8 cellular contexts compared by ENCODE assay signal in the genomic region with DNA sequence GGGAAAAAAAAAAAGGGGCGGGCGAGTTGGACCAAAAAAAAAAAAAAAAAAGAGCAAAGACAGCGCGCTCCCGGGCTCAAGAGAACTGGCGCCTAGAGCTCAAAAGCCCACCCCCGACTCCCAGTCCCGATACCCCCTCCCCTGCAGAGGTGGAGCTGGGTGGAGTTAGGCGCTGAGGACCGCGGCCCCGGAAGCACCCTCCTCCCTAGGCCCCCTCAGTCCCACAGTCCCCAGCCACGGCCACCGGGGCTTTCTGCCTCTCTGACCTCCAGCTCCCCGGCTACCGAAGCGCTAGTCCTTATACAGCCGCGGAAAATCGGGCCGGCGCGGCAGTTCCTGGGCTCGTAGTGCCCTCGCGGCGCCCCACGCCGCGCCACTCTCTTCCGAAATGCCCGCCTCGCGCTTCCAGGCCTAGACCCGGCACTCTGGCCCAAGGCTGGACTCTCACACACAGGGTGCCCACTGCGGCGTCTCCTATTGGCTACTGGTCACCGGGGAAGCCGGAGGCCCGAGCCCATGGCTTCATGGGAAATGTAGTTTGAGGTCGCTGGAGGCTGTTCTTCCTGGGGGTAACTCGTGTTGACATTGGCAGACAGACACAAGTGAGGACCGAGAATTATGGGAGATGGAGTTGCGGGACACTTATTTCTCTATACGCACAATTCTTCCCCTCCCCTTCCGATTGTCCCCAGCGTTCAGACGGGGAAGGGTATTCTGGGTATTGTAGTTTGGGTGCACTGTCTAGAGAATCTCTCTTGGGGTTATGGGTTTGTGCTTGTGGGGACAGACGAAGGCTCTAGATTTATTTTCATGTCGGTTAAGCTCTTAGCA. TPM values are rescaled to one million over a fixed set of nuclear protein-coding genes. Genes with fewer than 3 reads are reported as not detected.
DNase-seq lines count a peak whose midpoint lies in the region; ATAC-seq, FAIRE-seq and TF ChIP-seq lines count a peak whose summit lies in the region.

A gene with protein sequence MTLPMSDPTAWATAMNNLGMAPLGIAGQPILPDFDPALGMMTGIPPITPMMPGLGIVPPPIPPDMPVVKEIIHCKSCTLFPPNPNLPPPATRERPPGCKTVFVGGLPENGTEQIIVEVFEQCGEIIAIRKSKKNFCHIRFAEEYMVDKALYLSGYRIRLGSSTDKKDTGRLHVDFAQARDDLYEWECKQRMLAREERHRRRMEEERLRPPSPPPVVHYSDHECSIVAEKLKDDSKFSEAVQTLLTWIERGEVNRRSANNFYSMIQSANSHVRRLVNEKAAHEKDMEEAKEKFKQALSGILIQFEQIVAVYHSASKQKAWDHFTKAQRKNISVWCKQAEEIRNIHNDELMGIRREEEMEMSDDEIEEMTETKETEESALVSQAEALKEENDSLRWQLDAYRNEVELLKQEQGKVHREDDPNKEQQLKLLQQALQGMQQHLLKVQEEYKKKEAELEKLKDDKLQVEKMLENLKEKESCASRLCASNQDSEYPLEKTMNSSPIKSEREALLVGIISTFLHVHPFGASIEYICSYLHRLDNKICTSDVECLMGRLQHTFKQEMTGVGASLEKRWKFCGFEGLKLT (minus strand): TSS at position 427 of the 831 bp plus-strand sequence. CDS start 199,993 bp downstream, outside the sequence.

- H2BK120ac ChIP-seq in H1 (replicated peaks; ENCODE audit: low read depth, low read length), result no peak within 1 kb of the TSS

- no peak within 1 kb of the TSS for H3K4ac ChIP-seq in H1 (replicated peaks; ENCODE audit: insufficient read length, low read depth, low read length)

- H3K36me3 ChIP-seq in H1 (ENCODE audit: control insufficient read depth in 2 of 4, insufficient read depth in 4 of 4, low read length in 3 of 4), result no peaks in the 10 kb centered on the region

- no peak for TF ChIP-seq RAD21 in H1 (IDR thresholded peaks at IDR 0.05 in 1 of 2, conservative IDR thresholded peaks at IDR 0.05 in 1 of 2; ENCODE audit: low read depth in 2 of 2, low read length in 2 of 2)

- H3K27me3 ChIP-seq in H1 (replicated peaks in 1 of 4; ENCODE audit: control insufficient read depth in 3 of 4, extremely low read depth in 1 of 4, insufficient read depth in 3 of 4, low read length in 3 of 4), result no peaks in the 10 kb centered on the region

- peak within 1 kb of the TSS; percentile 86; the same call in 1 of the 2 replicates for H4K8ac ChIP-seq in H1 (ENCODE audit: extremely low read depth, insufficient read depth, low read length)

- H3K79me2 ChIP-seq in H1 (ENCODE audit: control insufficient read depth in 1 of 2, insufficient read depth in 2 of 2, low read length in 2 of 2), result no peaks in the 10 kb centered on the region

- POLR2A ChIA-PET in activated CD8-positive, alpha-beta memory T cell treated with anti-CD3 and anti-CD28 coated beads for 36 hours (lab: Charles Lee), result no interaction called here
- POLR2A ChIA-PET in H1 (lab: Charles Lee; ENCODE audit: partially characterized antibody), result no interaction called here

- no peaks in the 10 kb centered on the region for H3K4me1 ChIP-seq in H1 (replicated peaks in 1 of 4; ENCODE audit: control insufficient read depth in 3 of 4, insufficient read depth in 4 of 4, low read length in 3 of 4)

- peak within 1 kb of the TSS; percentile 58 to 90 (median 66) for H3K4me3 ChIP-seq in H1 (ENCODE audit: extremely low read depth in 1 of 4, insufficient read depth in 2 of 4, low read depth in 3 of 4, low read length in 4 of 4)

- 0 out of 2 replicates have a peak within 1 kb of the TSS, but pooled peaks have one; percentile 7 for H2AFZ ChIP-seq in H1 (ENCODE audit: low read length)

- H3K14ac ChIP-seq in H1 (ENCODE audit: insufficient read length), result no peak within 1 kb of the TSS

- H4K20me1 ChIP-seq in H1 (replicated peaks in 1 of 2; ENCODE audit: control insufficient read depth in 1 of 2, insufficient read depth in 2 of 2, low read length in 2 of 2), result no peaks in the 10 kb centered on the region

- no peak for TF ChIP-seq EP300 in H1 (IDR thresholded peaks at IDR 0.05; ENCODE audit: borderline replicate concordance in 1 of 2, low read depth in 2 of 2, low read length in 2 of 2)

- peak; percentile 99 for FAIRE-seq in H1 (lab: Jason Lieb, UNC)

- H3K56ac ChIP-seq in H1 (replicated peaks; ENCODE audit: insufficient read length, low read depth, low read length), result no peak within 1 kb of the TSS

- H2AK5ac ChIP-seq in H1 (ENCODE audit: low read depth, low read length), result no peak within 1 kb of the TSS

- no peak within 1 kb of the TSS for H2BK5ac ChIP-seq in H1 (ENCODE audit: low read depth, low read length)

- H3K4me3 Mint-ChIP-seq in memory B cell, result no peak within 1 kb of the TSS

- no peak within 1 kb of the TSS for H2BK12ac ChIP-seq in H1 (ENCODE audit: low read depth, low read length)

- ATAC-seq in memory B cell (ENCODE audit: low read depth), result peak; percentile 94

- H3K9ac ChIP-seq in H1 (replicated peaks in 1 of 4; ENCODE audit: extremely low read depth in 1 of 4, low read depth in 3 of 4, low read length in 3 of 4), result peak within 1 kb of the TSS in 3 of 4 experiments; percentile 38 to 73 (median 60); a peak in 5 of 7 replicates

- no peak within 1 kb of the TSS for H2BK20ac ChIP-seq in H1 (ENCODE audit: low read length)

- no peak within 1 kb of the TSS for H3K23ac ChIP-seq in H1 (ENCODE audit: insufficient read length)

- WGBS in H1 (ENCODE audit: extremely low coverage in 1 of 2, insufficient coverage in 1 of 2, insufficient read length in 1 of 2, insufficient replicate concordance in 2 of 2, low coverage in 1 of 2, low lambda C conversion rate in 2 of 2, missing lambda C conversion rate in 1 of 2), 2 experiments, result 5% methylated on average over 7 of the region's 50 CpGs; no CpG with 5 or more reads in 1 of the 2 experiments

- H3K27ac ChIP-seq in H1 (ENCODE audit: low read depth, low read length), result peak within 1 kb of the TSS; percentile 79

- TF ChIP-seq CTCF in GM20000 (IDR thresholded peaks at IDR 0.05; ENCODE audit: extremely low read depth, missing control alignments) (no peak), H1 (IDR thresholded peaks at IDR 0.05; ENCODE audit: control extremely low read depth in 1 of 3, insufficient read depth in 1 of 3, low read depth in 1 of 3, low read length in 3 of 3) (no peak)

- peak within 1 kb of the TSS; percentile 64 to 83 for H3K4me2 ChIP-seq in H1 (ENCODE audit: insufficient read depth in 1 of 2, low read depth in 2 of 2, low read length in 2 of 2)

- peaks cover 15% of the 10 kb centered on the region for H3K4me1 Mint-ChIP-seq in memory B cell

- H3K23me2 ChIP-seq in H1 (ENCODE audit: low read depth, low read length), result no peaks in the 10 kb centered on the region

- H3K79me1 ChIP-seq in H1 (ENCODE audit: low read depth, low read length), result no peaks in the 10 kb centered on the region

- no peaks in the 10 kb centered on the region for H3K27me3 Mint-ChIP-seq in memory B cell

- 0 out of 2 replicates have a peak within 1 kb of the TSS, but pooled peaks have one; percentile 32 for H3K18ac ChIP-seq in H1 (ENCODE audit: extremely low read depth, low read length)

- no peaks in the 10 kb centered on the region for H3K9me3 Mint-ChIP-seq in memory B cell

- H3K36me3 Mint-ChIP-seq in memory B cell, result peaks cover 8% of the 10 kb centered on the region

- TF ChIP-seq POLR2A in H1 (IDR thresholded peaks at IDR 0.05; ENCODE audit: control extremely low read depth in 1 of 2, low read depth in 2 of 2, low read length in 2 of 2), result peak; percentile 55 to 87

- no peak within 1 kb of the TSS for H2BK15ac ChIP-seq in H1 (ENCODE audit: low read length)

- CTCF ChIA-PET in activated CD8-positive, alpha-beta memory T cell treated with anti-CD3 and anti-CD28 coated beads for 36 hours (lab: Charles Lee), result no interaction called here
- CTCF ChIA-PET in H1 (lab: Charles Lee; ENCODE audit: partially characterized antibody), result no interaction called here

- peak within 1 kb of the TSS; percentile 46 for H4K5ac ChIP-seq in H1 (ENCODE audit: insufficient read length, low read depth, low read length)

- H3K9me3 ChIP-seq in H1 (ENCODE audit: insufficient read depth in 2 of 2, low read depth in 1 of 2, low read length in 1 of 2), result no peaks in the 10 kb centered on the region

- peak; percentile 80 for DNase-seq in CMK (ENCODE audit: low read depth)
- DNase-seq in GM20000 (ENCODE audit: low spot score), result peak; percentile 79
- DNase-seq in HT-29 (ENCODE audit: low spot score), result peak; percentile 92
- peak; percentile 86 to 90 for DNase-seq in NOMO-1 (lab: John Stamatoyannopoulos, UW; ENCODE audit: unreplicated experiment in 2 of 2)
- DNase-seq in H1 (ENCODE audit: low read depth in 1 of 2, low spot score in 2 of 2), result peak; percentile 74 to 79
- DNase-seq in memory B cell (ENCODE audit: low spot score in 2 of 2), result peak; percentile 54 to 65
- peak; percentile 61 for DNase-seq in stimulated activated CD8-positive, alpha-beta memory T cell treated with anti-CD3 and anti-CD28 coated beads, Interleukin-12 subunit alpha, Interleukin-12 subunit beta, amount 100 ng/mL, for 4 hours (ENCODE audit: low read depth)

- peak within 1 kb of the TSS; percentile 65 for H3K27ac Mint-ChIP-seq in memory B cell

- no peak within 1 kb of the TSS for H4K91ac ChIP-seq in H1 (replicated peaks; ENCODE audit: insufficient read length, low read length)

TF ChIP-seq in H1, 55 proteins besides CTCF, POLR2A, EP300 and RAD21 (continues in another document):
- TF ChIP-seq JUND (IDR thresholded peaks at IDR 0.05; ENCODE audit: low read length), result no peak
- no peak for TF ChIP-seq HDAC2 (IDR thresholded peaks at IDR 0.05; ENCODE audit: borderline replicate concordance in 1 of 2, low read depth in 2 of 2, low read length in 2 of 2)
- TF ChIP-seq SIX5 (IDR thresholded peaks at IDR 0.05; ENCODE audit: low read depth, low read length), result peak; percentile 72
- TF ChIP-seq TBP (IDR thresholded peaks at IDR 0.05; ENCODE audit: low read depth, low read length), result no peak
- TF ChIP-seq BACH1 (IDR thresholded peaks at IDR 0.05; ENCODE audit: low read length), result peak; percentile 43
- no peak for TF ChIP-seq CBX8 (IDR thresholded peaks at IDR 0.05; ENCODE audit: borderline replicate concordance, low read depth, low read length)
- TF ChIP-seq SIRT6 (IDR thresholded peaks at IDR 0.05; ENCODE audit: low read length), result no peak
- TF ChIP-seq SP1 (IDR thresholded peaks at IDR 0.05; ENCODE audit: low read depth, low read length), result 0 out of 2 replicates have a peak, but pooled peaks have one; percentile 16
- TF ChIP-seq YY1 (IDR thresholded peaks at IDR 0.05; ENCODE audit: low read depth, low read length), result no peak

RNA-seq across cellular contexts. Expression of the gene that starts here (rescaled TPM):
- total RNA-seq in HT-29 (2014; rRNA removed; shearing (Covaris generic)), result 8.4 and 16.2 TPM in 2 replicates
- 10 to 100 TPM; 14.7 to 15.2 TPM for total RNA-seq in activated CD8-positive, alpha-beta memory T cell treated with anti-CD3 and anti-CD28 coated beads for 36 hours
- total RNA-seq in H1 (2021; fragmentation: NEBNext Ultra II Directional; extraction: Animal tissue kit (Norgen Biotek cat#: 25700)), result 10.9 and 12.3 TPM in 2 replicates
- 3.9 and 4.5 TPM in 2 replicates for polyA plus RNA-seq in H1 (2011; rRNA removed)
- 7.0 TPM for polyA plus RNA-seq in H1 (2011; cell fraction: cytosol; rRNA removed)
- 9.6 TPM for polyA plus RNA-seq in H1 (2011; cell fraction: nucleus; rRNA removed)
- polyA plus RNA-seq in H1 (2012, experiment 1 of 2), result 6.9 to 13.0 TPM (median 8.6 TPM) in 4 replicates
- 0.62 TPM for polyA plus RNA-seq in H1 (2012, experiment 2 of 2)
- polyA plus RNA-seq in H1 (2013, experiment 1 of 2), result 8.9 TPM
- polyA plus RNA-seq in H1 (2013, experiment 2 of 2), result 8.3 TPM
- polyA minus RNA-seq in H1 (2011; rRNA and poly(A)+ RNA removed), result 12.0 and 16.3 TPM in 2 replicates
- polyA minus RNA-seq in H1 (2011; cell fraction: cytosol; rRNA and poly(A)+ RNA removed), result 6.8 TPM
- polyA minus RNA-seq in H1 (2011; cell fraction: nucleus; rRNA and poly(A)+ RNA removed), result 13.8 TPM

Comparison
In these comparisons a context has a peak if more than half of its experiments do, and no peak if none do; other contexts are left out.
1. Peak in every context shown above with its lines: DNase-seq, ATAC-seq, H3K4me3 ChIP-seq and H3K27ac ChIP-seq.